Comparison of ENCODE assay signal across 1 cellular context in genomic region chr16:57483725-57484514, GRCh38.
TF ChIP-seq lines count a peak whose summit lies in the region.

No MANE protein-coding gene starts in this region.

TF ChIP-seq in HepG2, 621 proteins besides CTCF, POLR2A, EP300 and RAD21:
- TF ChIP-seq BCL3 (CRISPR knock-in tag; IDR thresholded peaks at IDR 0.05) = 0 out of 2 replicates have a peak, but pooled peaks have one; percentile 30
- TF ChIP-seq ZBTB38 (CRISPR knock-in tag; IDR thresholded peaks at IDR 0.05) = peak; percentile 98
- TF ChIP-seq RFX5 (IDR thresholded peaks at IDR 0.05; ENCODE audit: low read depth, low read length) = no peak
- 0 out of 2 replicates have a peak, but pooled peaks have one; percentile 32 for TF ChIP-seq ZNF619 (CRISPR knock-in tag; IDR thresholded peaks at IDR 0.05)
- 0 out of 2 replicates have a peak, but pooled peaks have one; percentile 74 for TF ChIP-seq ZBTB4 (CRISPR knock-in tag; IDR thresholded peaks at IDR 0.05; ENCODE audit: borderline replicate concordance)
- 0 out of 2 replicates have a peak, but pooled peaks have one; percentile 41 for TF ChIP-seq SP4 (CRISPR knock-in tag; IDR thresholded peaks at IDR 0.05)
- no peak for TF ChIP-seq BRCA1 (CRISPR knock-in tag; IDR thresholded peaks at IDR 0.05)
- 0 out of 2 replicates have a peak, but pooled peaks have one; percentile 39 for TF ChIP-seq ZNF83 (CRISPR knock-in tag; IDR thresholded peaks at IDR 0.05; ENCODE audit: borderline replicate concordance)
- TF ChIP-seq ETV5 (CRISPR knock-in tag; IDR thresholded peaks at IDR 0.05; ENCODE audit: borderline replicate concordance) = no peak
- TF ChIP-seq ZNF572 (CRISPR knock-in tag; IDR thresholded peaks at IDR 0.05) = 0 out of 2 replicates have a peak, but pooled peaks have one; percentile 44
- no peak; the same call in 1 of the 2 replicates for TF ChIP-seq ZSCAN21 (CRISPR knock-in tag; IDR thresholded peaks at IDR 0.05; ENCODE audit: borderline replicate concordance)
- TF ChIP-seq ZNF839 (CRISPR knock-in tag; IDR thresholded peaks at IDR 0.05; ENCODE audit: borderline replicate concordance) = 0 out of 2 replicates have a peak, but pooled peaks have one; percentile 69
- TF ChIP-seq GZF1 (CRISPR knock-in tag; IDR thresholded peaks at IDR 0.05) = no peak
- TF ChIP-seq AGO1 (IDR thresholded peaks at IDR 0.05; ENCODE audit: low read depth, low read length, poor library complexity, severe bottlenecking) = peak; percentile 29
- TF ChIP-seq ZNF263 (CRISPR knock-in tag; IDR thresholded peaks at IDR 0.05) = peak; percentile 93
- TF ChIP-seq ZNF124 (CRISPR knock-in tag; IDR thresholded peaks at IDR 0.05) = no peak
- 0 out of 2 replicates have a peak, but pooled peaks have one; percentile 17 for TF ChIP-seq YEATS2 (CRISPR knock-in tag; IDR thresholded peaks at IDR 0.05; ENCODE audit: borderline replicate concordance)
